8 cellular contexts compared by ENCODE assay signal in the genomic region with DNA sequence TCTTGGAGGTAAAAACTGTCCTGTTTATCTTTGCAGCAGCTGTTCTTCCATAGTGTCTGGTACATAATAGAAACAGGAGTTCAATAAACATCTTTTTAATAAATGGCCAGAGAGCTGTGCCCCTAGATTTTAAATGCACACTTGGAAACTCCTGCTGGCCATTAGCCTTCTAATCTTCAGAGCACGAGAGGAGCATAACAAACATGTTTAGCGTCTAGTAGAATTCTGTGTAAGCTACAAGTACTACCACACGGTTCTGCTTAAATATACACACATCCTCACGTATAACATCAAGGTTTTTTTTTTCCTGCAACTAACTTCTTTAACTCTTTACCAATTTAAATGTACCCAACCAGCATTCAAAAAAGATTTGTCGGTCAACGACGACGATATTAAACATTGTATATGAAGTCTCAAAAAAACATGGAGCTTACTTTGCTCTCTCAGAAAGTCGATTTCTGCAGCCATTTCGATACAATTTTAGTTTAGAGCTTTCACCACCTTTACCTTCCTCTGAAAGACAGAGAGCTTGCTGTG. TPM values are rescaled to one million over a fixed set of nuclear protein-coding genes. Genes with fewer than 3 reads are reported as not detected.
DNase-seq lines count a peak whose midpoint lies in the region; ATAC-seq and TF ChIP-seq lines count a peak whose summit lies in the region.

No MANE protein-coding gene starts in this region.

- no peak for ATAC-seq in HG02678 (IDR thresholded peaks at IDR 0.05; ENCODE audit: unreplicated experiment)
- ATAC-seq in GM19397 (IDR thresholded peaks at IDR 0.05; ENCODE audit: unreplicated experiment) = no peak
- ATAC-seq in stimulated activated memory B cell treated with anti-CD40 and anti-IgM and Interleukin-4, amounts not matched to agents 10 μg/mL and 1 μg/mL and 100 μg/mL, for 72 hours = no peak

- DNase-seq in NCI-H82 (lab: John Stamatoyannopoulos, UW) (peak; percentile 29), NCI-H82 treated with DMSO at 0.1 percent for 48 hours (lab: John Stamatoyannopoulos, UW; ENCODE audit: unreplicated experiment) (no peak), astrocyte of the spinal cord (ENCODE audit: low read depth, low spot score) (no peak), type B pancreatic cell (ENCODE audit: extremely low spot score, unreplicated experiment) (no peak)

- H3K9me3 Mint-ChIP-seq in type B pancreatic cell = no peaks in the 10 kb centered on the region
- H3K9me3 Mint-ChIP-seq in stimulated activated memory B cell treated with anti-CD40 and anti-IgM and Interleukin-4, amounts not matched to agents 10 μg/mL and 1 μg/mL and 100 μg/mL, for 72 hours = no peaks in the 10 kb centered on the region

- no peak overlapping the region for H3K27ac Mint-ChIP-seq in type B pancreatic cell
- H3K27ac Mint-ChIP-seq in stimulated activated memory B cell treated with anti-CD40 and anti-IgM and Interleukin-4, amounts not matched to agents 10 μg/mL and 1 μg/mL and 100 μg/mL, for 72 hours = no peak overlapping the region

- no peaks in the 10 kb centered on the region for H3K27me3 Mint-ChIP-seq in type B pancreatic cell
- no peaks in the 10 kb centered on the region for H3K27me3 Mint-ChIP-seq in stimulated activated memory B cell treated with anti-CD40 and anti-IgM and Interleukin-4, amounts not matched to agents 10 μg/mL and 1 μg/mL and 100 μg/mL, for 72 hours

- peak overlapping the region; percentile 89 for H3K4me3 ChIP-seq in astrocyte of the spinal cord (ENCODE audit: low read depth, low read length)

- H3K27me3 ChIP-seq in layer of hippocampus (ENCODE audit: control insufficient read depth, insufficient read depth, low read length) = no peaks in the 10 kb centered on the region

- peaks cover 17% of the 10 kb centered on the region for H3K4me1 Mint-ChIP-seq in type B pancreatic cell (ENCODE audit: unreplicated experiment)
- H3K4me1 Mint-ChIP-seq in stimulated activated memory B cell treated with anti-CD40 and anti-IgM and Interleukin-4, amounts not matched to agents 10 μg/mL and 1 μg/mL and 100 μg/mL, for 72 hours = peaks cover 36% of the 10 kb centered on the region

- peak; percentile 2 for TF ChIP-seq CTCF in astrocyte of the spinal cord (IDR thresholded peaks at IDR 0.05; ENCODE audit: low read depth, low read length)
- peak; percentile 20 for TF ChIP-seq CTCF in type B pancreatic cell (conservative IDR thresholded peaks at IDR 0.05)

- in situ Hi-C loops in astrocyte of the spinal cord (cut with HindIII; ENCODE audit: low sequenced_read_pairs) = no loop called here

- peak overlapping the region; percentile 93 for H3K27ac ChIP-seq in layer of hippocampus (ENCODE audit: low read depth, low read length)

- H3K4me3 Mint-ChIP-seq in type B pancreatic cell = no peak overlapping the region
- no peak overlapping the region for H3K4me3 Mint-ChIP-seq in stimulated activated memory B cell treated with anti-CD40 and anti-IgM and Interleukin-4, amounts not matched to agents 10 μg/mL and 1 μg/mL and 100 μg/mL, for 72 hours

- peaks cover 14% of the 10 kb centered on the region for H3K36me3 Mint-ChIP-seq in type B pancreatic cell
- no peaks in the 10 kb centered on the region for H3K36me3 Mint-ChIP-seq in stimulated activated memory B cell treated with anti-CD40 and anti-IgM and Interleukin-4, amounts not matched to agents 10 μg/mL and 1 μg/mL and 100 μg/mL, for 72 hours

RNA-seq across cellular contexts. Expression of a gene that starts 0.6 kb away (rescaled TPM):
- total RNA-seq in type B pancreatic cell (ENCODE audit: low replicate concordance) = 11.7 and 21.2 TPM in 2 replicates

RNA-seq across cellular contexts. Expression of a gene that starts 3.2 kb away (rescaled TPM):
- 8.7 and 10.3 TPM in 2 replicates for total RNA-seq in type B pancreatic cell (ENCODE audit: low replicate concordance)
